In the genomic region with DNA sequence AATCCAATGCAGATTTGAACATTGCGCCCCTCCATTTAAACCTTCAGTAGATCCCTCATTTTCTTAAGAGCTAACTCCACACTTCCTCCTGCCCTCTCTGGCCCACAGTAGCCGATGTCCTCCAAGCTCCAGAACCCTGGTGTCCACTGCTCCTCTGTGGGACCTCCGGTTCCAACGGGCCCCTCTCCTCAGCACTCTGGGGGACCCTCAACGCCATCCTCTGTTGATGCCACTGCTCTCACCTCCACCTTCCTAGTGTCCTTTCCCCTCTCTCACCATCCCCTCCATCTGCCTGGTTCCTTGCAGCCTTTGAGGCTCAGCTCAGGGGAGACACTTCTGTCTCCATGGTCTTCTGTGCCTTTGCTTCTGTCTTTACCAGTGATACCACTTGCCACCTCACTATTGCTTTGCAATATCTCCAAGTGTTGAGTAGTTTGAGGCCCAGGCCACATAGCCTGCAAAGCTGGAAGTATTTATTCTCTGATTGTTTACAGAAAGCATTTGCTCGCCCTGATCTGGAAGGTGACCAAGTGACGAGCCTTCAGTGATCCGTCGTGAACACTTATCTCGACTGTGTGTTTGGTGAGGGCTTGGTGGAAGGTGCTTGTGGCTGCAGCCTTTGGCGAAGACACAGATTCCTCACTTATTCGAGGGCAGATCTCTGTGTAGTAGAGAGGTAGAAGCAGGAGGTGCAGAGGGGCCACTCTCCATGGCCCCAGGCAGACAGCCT, we compare ENCODE assay signal across 16 cellular contexts.
"Had no signal": no experiment of that assay in that cellular context is flagged by ENCODE, and none has a peak within 500 bp of the region (broad histone marks: within the 10 kb centered on the region; RNA-seq: fewer than 3 reads in every experiment).

No MANE protein-coding gene starts in this region.

- H3K36me3 ChIP-seq: cardiac muscle cell, tibial artery, uterus had no signal

- H3K27ac ChIP-seq: cardiac muscle cell, dorsolateral prefrontal cortex, tibial artery, uterus had no signal

- DNase-seq: activated CD4-positive, alpha-beta T cell treated with anti-CD3 and anti-CD28 coated beads, Interleukin-2, amount 50 U/mL, for 1 hour; activated naive CD4-positive, alpha-beta T cell treated with anti-CD3 and anti-CD28 coated beads, Interleukin-2, amount 10 ng/mL, durations not matched to agents 7 days and 5 days; dorsolateral prefrontal cortex; endodermal cell; left ventricle myocardium superior; mesendoderm; occipital lobe; stimulated activated CD4-positive, alpha-beta T cell treated with anti-CD3 and anti-CD28 coated beads, Interleukin-2, amount 100 ng/mL, for 48 hours; SW 1271; tibial artery; uterus had no signal

- FAIRE-seq: astrocyte, keratinocyte had no signal

- H3K4me1 ChIP-seq: uterus had no signal

- H3K4me3 ChIP-seq: cardiac muscle cell, dorsolateral prefrontal cortex, tibial artery, uterus had no signal

- H3K9me3 ChIP-seq: uterus had no signal

- ATAC-seq: activated CD4-positive, CD25-positive, alpha-beta regulatory T cell treated with anti-CD3 and anti-CD28 coated beads, Interleukin-2, amount 50 U/mL, for 24 hours; left ventricle myocardium superior; stimulated activated memory B cell treated with anti-CD40 and anti-IgM and Interleukin-4, amounts not matched to agents 10 μg/mL and 1 μg/mL and 100 μg/mL, for 72 hours had no signal

- H3K27me3 ChIP-seq: cardiac muscle cell, tibial artery, uterus had no signal
